ENCODE assay signal across 8 cellular contexts in genomic region chr1:154353460-154353904, GRCh38. TPM values are rescaled to one million over a fixed set of nuclear protein-coding genes. Genes with fewer than 3 reads are reported as not detected.
DNase-seq lines count a peak whose midpoint lies in the region; ATAC-seq and TF ChIP-seq lines count a peak whose summit lies in the region.

No MANE protein-coding gene starts in this region.

- TF ChIP-seq CTCF in heart right ventricle (IDR thresholded peaks at IDR 0.05): peak in 5 of 9 donors; percentile 6 to 40 (median 32)

- H3K9me3 ChIP-seq in heart right ventricle: no peaks in the 10 kb centered on the region

- H3K27ac ChIP-seq in heart right ventricle: peak overlapping the region in 6 of 10 donors; percentile 46 to 75 (median 66)

- WGBS in heart right ventricle, 2 donors: 26 to 31% methylated on average over 1 of the region's 1 CpG

- intact Hi-C loops in heart right ventricle (cut with DNase I): loop anchor here in 4 of 10 donors (5.0 to 10.0 kb wide), 3 partner anchors 54 to 191 kb away; partner anchors contain the start of gene IL6R (in 2 of the 4)
- intact Hi-C loops in sciatic nerve (cut with DNase I): no loop called here

- peaks cover 0 to 14% (median 0%) of the 10 kb centered on the region in 7 donors for H3K27me3 ChIP-seq in heart right ventricle

- H3K36me3 Mint-ChIP-seq in activated T-cell treated with anti-CD3 and anti-CD28 coated beads, Interleukin-2, amount 50 U/mL, for 72 hours (ENCODE audit: insufficient read depth in 2 of 2): peaks cover 0 to 5% of the 10 kb centered on the region in 2 donors

- peak overlapping the region in 9 of 10 donors; percentile 29 to 56 (median 51) for H3K4me3 ChIP-seq in heart right ventricle

- peak overlapping the region; percentile 78 to 93 for H3K4me3 Mint-ChIP-seq in activated T-cell treated with anti-CD3 and anti-CD28 coated beads, Interleukin-2, amount 50 U/mL, for 72 hours

- peak; percentile 75 to 80 for ATAC-seq in activated T-cell treated with anti-CD3 and anti-CD28 coated beads, Interleukin-2, amount 50 U/mL, for 72 hours (replicated peaks in 1 of 2)
- ATAC-seq in heart right ventricle: peak; percentile 25 to 62 (median 38)
- peak; percentile 78 for ATAC-seq in sciatic nerve
- ATAC-seq in HG02885 (IDR thresholded peaks at IDR 0.05; ENCODE audit: poor library complexity, unreplicated experiment): no peak

- H3K27ac Mint-ChIP-seq in activated T-cell treated with anti-CD3 and anti-CD28 coated beads, Interleukin-2, amount 50 U/mL, for 72 hours: peak overlapping the region; percentile 36

- H3K36me3 ChIP-seq in heart right ventricle: peaks cover 0 to 16% (median 8%) of the 10 kb centered on the region in 9 donors

- DNase-seq in NCI-H1694 treated with DMSO at 0.1 percent for 48 hours (lab: John Stamatoyannopoulos, UW): peak; percentile 28
- DNase-seq in NCI-H1694 (lab: John Stamatoyannopoulos, UW): no peak
- peak; percentile 67 to 69 for DNase-seq in Kasumi-1 (lab: John Stamatoyannopoulos, UW)
- peak; percentile 41 to 44 for DNase-seq in activated T-cell treated with anti-CD3 and anti-CD28 coated beads, Interleukin-2, amount 50 U/mL, for 72 hours
- DNase-seq in heart right ventricle: no peak
- DNase-seq in sciatic nerve (ENCODE audit: low spot score): no peak
- no peak for DNase-seq in central memory CD4-positive, alpha-beta T cell

- peaks cover 4 to 28% (median 15%) of the 10 kb centered on the region in 9 donors for H3K4me1 ChIP-seq in heart right ventricle

- H3K27me3 Mint-ChIP-seq in activated T-cell treated with anti-CD3 and anti-CD28 coated beads, Interleukin-2, amount 50 U/mL, for 72 hours (ENCODE audit: low read depth): no peaks in the 10 kb centered on the region

- H3K4me1 Mint-ChIP-seq in activated T-cell treated with anti-CD3 and anti-CD28 coated beads, Interleukin-2, amount 50 U/mL, for 72 hours (ENCODE audit: low read depth): peaks cover 32% of the 10 kb centered on the region

- H3K9me3 Mint-ChIP-seq in activated T-cell treated with anti-CD3 and anti-CD28 coated beads, Interleukin-2, amount 50 U/mL, for 72 hours: no peaks in the 10 kb centered on the region

RNA-seq across cellular contexts. Expression of gene ATP8B2, which starts 28.2 kb away (rescaled TPM):
- total RNA-seq in activated T-cell treated with anti-CD3 and anti-CD28 coated beads, Interleukin-2, amount 50 U/mL, for 72 hours: 10 to 100 TPM; 37.4 to 52.6 TPM
- total RNA-seq in heart right ventricle: 10 to 100 TPM; 10.3 to 17.3 (median 13.3) TPM
- polyA plus RNA-seq in heart right ventricle: 10 to 100 TPM in 1 of 2 donors, 1 to 10 TPM in 1; 8.0 to 16.8 TPM
- 78.3 TPM for total RNA-seq in sciatic nerve

RNA-seq across cellular contexts. Expression of gene AQP10, which starts 32.6 kb away (rescaled TPM):
- not detected for total RNA-seq in activated T-cell treated with anti-CD3 and anti-CD28 coated beads, Interleukin-2, amount 50 U/mL, for 72 hours
- total RNA-seq in heart right ventricle (1 to 10 TPM in 1 of 10 donors, under 1 TPM in 6, not detected in 3; 0.12 to 1.5 (median 0.48) TPM), sciatic nerve (not detected)
- polyA plus RNA-seq in heart right ventricle: under 1 TPM in 1 of 2 donors, not detected in 1; 0.35 TPM

RNA-seq across cellular contexts. Expression of gene IL6R, which starts 51.7 kb away (rescaled TPM):
- total RNA-seq in activated T-cell treated with anti-CD3 and anti-CD28 coated beads, Interleukin-2, amount 50 U/mL, for 72 hours: 10 to 100 TPM in 1 of 2 donors, 1 to 10 TPM in 1; 5.7 to 12.6 TPM
- total RNA-seq in heart right ventricle: 10 to 100 TPM in 5 of 10 donors, 1 to 10 TPM in 5; 6.1 to 16.2 (median 10.0) TPM
- polyA plus RNA-seq in heart right ventricle: 1 to 10 TPM; 2.9 to 6.2 TPM
- total RNA-seq in sciatic nerve: 26.6 TPM

Comparison
In these comparisons a context has a peak if more than half of its experiments do, and no peak if none do; other contexts are left out.
1. DNase-seq: peak in NCI-H1694 treated with DMSO at 0.1 percent for 48 hours (single experiment), Kasumi-1 (2 of 2) and activated T-cell treated with anti-CD3 and anti-CD28 coated beads, Interleukin-2, amount 50 U/mL, for 72 hours (2 of 2); none in NCI-H1694 (single experiment), heart right ventricle (0 of 2), sciatic nerve (single experiment) and central memory CD4-positive, alpha-beta T cell (single experiment).